Comparison of ENCODE assay signal across 3 cellular contexts in the genomic region with DNA sequence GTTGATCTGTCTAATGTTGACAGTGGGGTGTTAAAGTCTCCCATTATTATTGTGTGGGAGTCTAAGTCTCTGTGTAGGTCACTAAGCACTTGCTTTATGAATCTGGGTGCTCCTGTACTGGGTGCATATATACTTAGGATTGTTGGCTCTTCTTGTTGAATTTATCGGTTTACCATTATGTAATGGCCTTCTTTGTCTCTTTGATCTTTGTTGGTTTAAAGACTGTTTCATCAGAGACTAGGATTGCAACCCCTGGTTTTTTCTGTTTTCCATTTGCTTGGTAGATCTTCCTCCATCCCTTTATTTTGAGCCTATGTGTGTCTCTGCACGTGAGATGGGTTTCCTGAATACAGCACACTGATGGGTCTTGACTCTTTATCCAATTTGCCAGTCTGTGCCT. TPM values are rescaled to one million over a fixed set of nuclear protein-coding genes. Genes with fewer than 3 reads are reported as not detected.
"Had no signal": no experiment of that assay in that cellular context is flagged by ENCODE, and none has a peak within 500 bp of the region (broad histone marks: within the 10 kb centered on the region; RNA-seq: fewer than 3 reads in every experiment).

No MANE protein-coding gene starts in this region.

RNA-seq across cellular contexts. Expression of a gene that starts 22.5 kb away (rescaled TPM):
- total RNA-seq: bronchial epithelial cell, cardiac muscle cell, chondrocyte had no signal
- polyA plus RNA-seq: cardiac muscle cell had no signal
